In genomic region chr2:173750332-173750731, GRCh38 we compare ENCODE assay signal across 13 cellular contexts.
A peak's percentile ranks its signal among the peaks of the same experiment; 100 is the strongest.
DNase-seq lines count a peak whose midpoint lies in the region; ATAC-seq, FAIRE-seq and TF ChIP-seq lines count a peak whose summit lies in the region.
"Had no signal": no experiment of that assay in that cellular context is flagged by ENCODE, and none has a peak within 500 bp of the region (broad histone marks: within the 10 kb centered on the region; RNA-seq: fewer than 3 reads in every experiment).

No MANE protein-coding gene starts in this region.

- no TSS peak for BruUV-seq in K562 (replicated peaks; lab: Mats Ljungman, UMichigan)

- 0% methylated on average over 7 of the region's 7 CpGs for WGBS in K562 (ENCODE audit: insufficient coverage, low coverage, missing lambda C conversion rate)

- TF ChIP-seq POLR2A in K562 (conservative IDR thresholded peaks at IDR 0.05), result no peak

- no peak overlapping the region for H3K4me3 Mint-ChIP-seq in stimulated activated memory B cell treated with anti-CD40 and anti-IgM and Interleukin-4, amounts not matched to agents 10 μg/mL and 1 μg/mL and 100 μg/mL, for 72 hours
- no peak overlapping the region for H3K4me3 Mint-ChIP-seq in activated CD4-positive, alpha-beta T cell treated with anti-CD3 and anti-CD28 coated beads for 36 hours
- H3K4me3 Mint-ChIP-seq: activated naive CD4-positive, alpha-beta T cell treated with anti-CD3 and anti-CD28 coated beads, Interleukin-2, amount 50 U/mL, for 24 hours had no signal

- H3K4me1 ChIP-seq in K562 (replicated peaks in 1 of 2; ENCODE audit: control insufficient read depth in 2 of 2, insufficient read depth in 2 of 2, low read length in 2 of 2), result no peaks in the 10 kb centered on the region
- H3K4me1 ChIP-seq: psoas muscle had no signal

- H3K4me1 Mint-ChIP-seq in stimulated activated memory B cell treated with anti-CD40 and anti-IgM and Interleukin-4, amounts not matched to agents 10 μg/mL and 1 μg/mL and 100 μg/mL, for 72 hours, result no peaks in the 10 kb centered on the region
- no peaks in the 10 kb centered on the region for H3K4me1 Mint-ChIP-seq in activated CD4-positive, alpha-beta T cell treated with anti-CD3 and anti-CD28 coated beads for 36 hours
- H3K4me1 Mint-ChIP-seq: activated naive CD4-positive, alpha-beta T cell treated with anti-CD3 and anti-CD28 coated beads, Interleukin-2, amount 50 U/mL, for 24 hours had no signal

- H3K27ac ChIP-seq in K562 (ENCODE audit: extremely low read depth, low read depth, low read length), result no peak overlapping the region
- H3K27ac ChIP-seq: C4-2B, psoas muscle had no signal

- H3K27me3 ChIP-seq in K562 (ENCODE audit: control insufficient read depth in 2 of 2, insufficient read depth in 2 of 2, low read length in 2 of 2), result peaks cover 13 to 33% of the 10 kb centered on the region in 2 experiments

- POLR2A ChIA-PET in K562 (lab: Yijun Ruan, JAX), result interaction anchor here (0.6 kb wide), 4 partner anchors 23 to 647 kb away, joined by 3 to 4 read pairs (median 4); no protein-coding TSS in a partner anchor
- POLR2A ChIA-PET in activated CD4-positive, alpha-beta T cell treated with anti-CD3 and anti-CD28 coated beads for 36 hours (lab: Charles Lee), result interaction anchor here (0.7 kb wide), 1 partner anchor 113 kb away, joined by 8 read pairs; no protein-coding TSS in a partner anchor

- H4K20me1 ChIP-seq in K562 (replicated peaks; ENCODE audit: control insufficient read depth, insufficient read depth, low read length), result no peaks in the 10 kb centered on the region

- in situ Hi-C loops in K562 (cut with MboI), result no loop called here

- no peak for TF ChIP-seq CTCF in K562 (IDR thresholded peaks at IDR 0.05 in 2 of 3, conservative IDR thresholded peaks at IDR 0.05 in 1 of 3; ENCODE audit: insufficient read depth in 2 of 3, low read depth in 1 of 3, low read length in 3 of 3)

- ATAC-seq in K562, result peak; percentile 50; the same call in 1 of the 3 replicates
- peak; percentile 28 for ATAC-seq in stimulated activated memory B cell treated with anti-CD40 and anti-IgM and Interleukin-4, amounts not matched to agents 10 μg/mL and 1 μg/mL and 100 μg/mL, for 72 hours
- ATAC-seq in HG03108 (IDR thresholded peaks at IDR 0.05; ENCODE audit: unreplicated experiment), result no peak
- ATAC-seq in activated CD4-positive, alpha-beta T cell treated with anti-CD3 and anti-CD28 coated beads for 36 hours, result no peak
- no peak for ATAC-seq in GM21526 (IDR thresholded peaks at IDR 0.05; ENCODE audit: low FRiP score, unreplicated experiment)
- ATAC-seq: HCT116 had no signal

- no peak for TF ChIP-seq RAD21 in K562 (CRISPR knock-in tag; conservative IDR thresholded peaks at IDR 0.05 in 1 of 2, IDR thresholded peaks at IDR 0.05 in 1 of 2)

- H3K9me1 ChIP-seq in K562 (ENCODE audit: control insufficient read depth, insufficient read depth, low read length), result no peaks in the 10 kb centered on the region

- H3K36me3 ChIP-seq in K562 (ENCODE audit: control insufficient read depth, insufficient read depth, low read length), result no peaks in the 10 kb centered on the region

- intact Hi-C loops in K562 (cut with micrococcal nuclease), result no loop called here
- intact Hi-C loops in activated CD4-positive, alpha-beta T cell treated with anti-CD3 and anti-CD28 coated beads for 36 hours (cut with DNase I, micrococcal nuclease), result loop anchor here (5.0 to 10.0 kb wide), 2 partner anchors 292 to 294 kb away; no protein-coding TSS in a partner anchor

- TF ChIP-seq EP300 in K562 (IDR thresholded peaks at IDR 0.05; ENCODE audit: low read length), result no peak

- H2AFZ ChIP-seq in K562 (ENCODE audit: low read depth, low read length), result no peak overlapping the region

- no peaks in the 10 kb centered on the region for H3K9me3 Mint-ChIP-seq in stimulated activated memory B cell treated with anti-CD40 and anti-IgM and Interleukin-4, amounts not matched to agents 10 μg/mL and 1 μg/mL and 100 μg/mL, for 72 hours
- H3K9me3 Mint-ChIP-seq in activated CD4-positive, alpha-beta T cell treated with anti-CD3 and anti-CD28 coated beads for 36 hours (ENCODE audit: low read depth), result no peaks in the 10 kb centered on the region
- H3K9me3 Mint-ChIP-seq: activated naive CD4-positive, alpha-beta T cell treated with anti-CD3 and anti-CD28 coated beads, Interleukin-2, amount 50 U/mL, for 24 hours had no signal

- no peak overlapping the region for H3K4me3 ChIP-seq in K562
- H3K4me3 ChIP-seq: psoas muscle had no signal

- H3K9ac ChIP-seq in K562 (ENCODE audit: insufficient read depth in 1 of 2, low read depth in 2 of 2, low read length in 2 of 2), result no peak overlapping the region

- no peaks in the 10 kb centered on the region for H3K36me3 Mint-ChIP-seq in stimulated activated memory B cell treated with anti-CD40 and anti-IgM and Interleukin-4, amounts not matched to agents 10 μg/mL and 1 μg/mL and 100 μg/mL, for 72 hours
- no peaks in the 10 kb centered on the region for H3K36me3 Mint-ChIP-seq in activated CD4-positive, alpha-beta T cell treated with anti-CD3 and anti-CD28 coated beads for 36 hours (ENCODE audit: low read depth)
- H3K36me3 Mint-ChIP-seq: activated naive CD4-positive, alpha-beta T cell treated with anti-CD3 and anti-CD28 coated beads, Interleukin-2, amount 50 U/mL, for 24 hours had no signal

- no peaks in the 10 kb centered on the region for H3K79me2 ChIP-seq in K562 (ENCODE audit: control insufficient read depth, insufficient read depth, low read length)

- H3K4me2 ChIP-seq in K562 (ENCODE audit: insufficient read depth, low read length), result no peak overlapping the region

- no peak overlapping the region for H3K27ac Mint-ChIP-seq in stimulated activated memory B cell treated with anti-CD40 and anti-IgM and Interleukin-4, amounts not matched to agents 10 μg/mL and 1 μg/mL and 100 μg/mL, for 72 hours
- no peak overlapping the region for H3K27ac Mint-ChIP-seq in activated CD4-positive, alpha-beta T cell treated with anti-CD3 and anti-CD28 coated beads for 36 hours
- H3K27ac Mint-ChIP-seq: activated naive CD4-positive, alpha-beta T cell treated with anti-CD3 and anti-CD28 coated beads, Interleukin-2, amount 50 U/mL, for 24 hours had no signal

- H3K27me3 Mint-ChIP-seq in stimulated activated memory B cell treated with anti-CD40 and anti-IgM and Interleukin-4, amounts not matched to agents 10 μg/mL and 1 μg/mL and 100 μg/mL, for 72 hours, result no peaks in the 10 kb centered on the region
- H3K27me3 Mint-ChIP-seq in activated CD4-positive, alpha-beta T cell treated with anti-CD3 and anti-CD28 coated beads for 36 hours, result peaks cover 6% of the 10 kb centered on the region

- DNase-seq in NCI-H748 (lab: John Stamatoyannopoulos, UW; ENCODE audit: unreplicated experiment), result peak; percentile 23
- DNase-seq in NCI-H748 treated with DMSO at 0.1 percent for 48 hours (lab: John Stamatoyannopoulos, UW), result no peak
- no peak for DNase-seq in K562 (ENCODE audit: extremely low read depth in 1 of 4, low spot score in 3 of 4)
- peak; percentile 33 for DNase-seq in iPS-NIHi11 (ENCODE audit: low spot score)
- no peak for DNase-seq in activated CD4-positive, alpha-beta T cell treated with anti-CD3 and anti-CD28 coated beads for 36 hours
- DNase-seq: hippocampal formation, psoas muscle had no signal

- H3K9me3 ChIP-seq in K562 (replicated peaks; ENCODE audit: control insufficient read depth, insufficient read depth, low read depth, low read length), result no peaks in the 10 kb centered on the region
- H3K9me3 ChIP-seq: psoas muscle had no signal

- CTCF ChIA-PET in K562 (lab: Yijun Ruan, JAX; ENCODE audit: low intra/inter-chr PET ratio), result interaction anchor here (0.6 kb wide), 1 partner anchor 33 kb away, joined by 3 read pairs; no protein-coding TSS in a partner anchor
- CTCF ChIA-PET in activated CD4-positive, alpha-beta T cell treated with anti-CD3 and anti-CD28 coated beads for 36 hours (lab: Charles Lee), result no interaction called here

- FAIRE-seq in K562 (lab: Jason Lieb, UNC), result no peak

TF ChIP-seq in K562, 482 proteins besides CTCF, POLR2A, EP300 and RAD21:
- TF ChIP-seq ZNF639 (CRISPR knock-in tag; conservative IDR thresholded peaks at IDR 0.05 in 1 of 2, IDR thresholded peaks at IDR 0.05 in 1 of 2) (0 out of 4 replicates have a peak, but pooled peaks of 1 of the 2 experiments have one; percentile 50), HMGN3 (IDR thresholded peaks at IDR 0.05; ENCODE audit: borderline replicate concordance, extremely low read depth, insufficient read length, low read depth, low read length) (no peak)
TF ChIP-seq in K562: peak in this region for 1.

Comparison
In these comparisons a context has a peak if more than half of its experiments do, and no peak if none do; other contexts are left out.
1. DNase-seq: peak in NCI-H748 (single experiment) and iPS-NIHi11 (single experiment); none in NCI-H748 treated with DMSO at 0.1 percent for 48 hours (single experiment), K562 (0 of 4) and activated CD4-positive, alpha-beta T cell treated with anti-CD3 and anti-CD28 coated beads for 36 hours (single experiment).
2. ATAC-seq: peak in K562 (single experiment) and stimulated activated memory B cell treated with anti-CD40 and anti-IgM and Interleukin-4, amounts not matched to agents 10 μg/mL and 1 μg/mL and 100 μg/mL, for 72 hours (single experiment); none in HG03108 (single experiment), activated CD4-positive, alpha-beta T cell treated with anti-CD3 and anti-CD28 coated beads for 36 hours (single experiment) and GM21526 (single experiment).